ENCODE assay signal across 31 cellular contexts in the genomic region with DNA sequence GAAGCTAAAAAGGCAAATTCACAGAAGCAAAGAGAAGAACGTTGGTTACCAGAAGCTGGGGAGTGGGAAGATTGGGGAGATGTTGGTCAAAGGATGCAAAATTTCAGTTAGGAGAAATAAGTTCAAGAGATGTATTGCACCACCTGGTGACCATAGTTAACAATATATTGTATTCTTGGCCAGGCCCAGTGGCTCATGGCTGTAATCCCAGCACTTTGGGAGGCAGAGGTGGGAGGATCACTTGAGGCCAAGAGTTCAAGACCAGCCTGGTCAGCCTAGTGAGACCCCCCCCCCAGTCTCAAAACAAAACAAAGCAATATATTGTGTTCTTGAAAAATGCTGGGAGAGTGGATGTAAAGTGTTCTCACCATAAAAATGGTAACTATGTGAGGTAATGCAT.
A peak's percentile ranks its signal among the peaks of the same experiment; 100 is the strongest.
DNase-seq lines count a peak whose midpoint lies in the region; ATAC-seq and TF ChIP-seq lines count a peak whose summit lies in the region.
"Had no signal": no experiment of that assay in that cellular context is flagged by ENCODE, and none has a peak within 500 bp of the region (broad histone marks: within the 10 kb centered on the region; RNA-seq: fewer than 3 reads in every experiment).

No MANE protein-coding gene starts in this region.

- DNase-seq in ACHN = peak; percentile 1
- DNase-seq in GM23338 (ENCODE audit: low spot score) = peak; percentile 1
- DNase-seq in NAMALWA (ENCODE audit: low spot score) = peak; percentile 4
- DNase-seq in SK-MEL-5 (ENCODE audit: low read depth, low spot score) = peak; percentile 15
- DNase-seq in retina = no peak
- no peak for DNase-seq in NCI-H446 treated with DMSO at 0.1 percent for 48 hours (lab: John Stamatoyannopoulos, UW)
- DNase-seq in hypothalamus (lab: John Stamatoyannopoulos, UW) = no peak
- no peak for DNase-seq in body of pancreas
- DNase-seq: activated CD4-positive, alpha-beta T cell treated with anti-CD3 and anti-CD28 coated beads, Interleukin-2, amount 50 U/mL, for 1 hour; activated CD8-positive, alpha-beta memory T cell treated with anti-CD3 and anti-CD28 coated beads, Interleukin-2, amount 10 ng/mL, durations not matched to agents 7 days and 5 days; activated naive CD4-positive, alpha-beta T cell treated with Interleukin-2 at 50 U/mL for 16 hours; activated T-cell treated with anti-CD3 and anti-CD28 coated beads, Interleukin-2, amount 50 U/mL, for 72 hours; amniotic stem cell; Calu3; esophagus squamous epithelium; gastrocnemius medialis; left ventricle myocardium inferior; naive B cell; NCI-H1048; NCI-H187; NCI-H774; psoas muscle; stimulated activated CD8-positive, alpha-beta memory T cell treated with anti-CD3 and anti-CD28 coated beads, Interleukin-4, amount 100 ng/mL, for 48 hours had no signal

- H3K4me3 ChIP-seq in GM23338 = no peak overlapping the region
- no peak overlapping the region for H3K4me3 ChIP-seq in body of pancreas
- H3K4me3 ChIP-seq: breast epithelium, coronary artery, esophagus squamous epithelium, gastrocnemius medialis, hepatocyte, left ventricle myocardium inferior, psoas muscle, SK-N-MC, tibial nerve had no signal

- ATAC-seq in GM23338 (no peak), body of pancreas (no peak)
- ATAC-seq: activated CD8-positive, alpha-beta memory T cell treated with anti-CD3 and anti-CD28 coated beads, Interleukin-2, amount 10 ng/mL, durations not matched to agents 7 days and 5 days; activated T-cell treated with anti-CD3 and anti-CD28 coated beads, Interleukin-2, amount 50 U/mL, for 72 hours; gastrocnemius medialis; psoas muscle had no signal

- no peaks in the 10 kb centered on the region for H3K36me3 ChIP-seq in GM23338 (ENCODE audit: insufficient read depth)
- no peaks in the 10 kb centered on the region for H3K36me3 ChIP-seq in body of pancreas (replicated peaks in 1 of 2; ENCODE audit: insufficient read depth in 1 of 2, low read depth in 2 of 2)
- H3K36me3 ChIP-seq: breast epithelium, esophagus squamous epithelium, gastrocnemius medialis, left ventricle myocardium inferior, tibial nerve had no signal

- no peaks in the 10 kb centered on the region for H3K9me3 Mint-ChIP-seq in GM23338
- H3K9me3 Mint-ChIP-seq: activated T-cell treated with anti-CD3 and anti-CD28 coated beads, Interleukin-2, amount 50 U/mL, for 72 hours had no signal

- TF ChIP-seq CTCF in GM23338 (conservative IDR thresholded peaks at IDR 0.05; ENCODE audit: low read depth in 2 of 2) = no peak; a peak in 2 of 4 replicates
- no peak for TF ChIP-seq CTCF in body of pancreas (IDR thresholded peaks at IDR 0.05)

- H3K27ac Mint-ChIP-seq in GM23338 = no peak overlapping the region
- H3K27ac Mint-ChIP-seq: activated CD8-positive, alpha-beta memory T cell treated with anti-CD3 and anti-CD28 coated beads, Interleukin-2, amount 10 ng/mL, durations not matched to agents 7 days and 5 days; activated T-cell treated with anti-CD3 and anti-CD28 coated beads, Interleukin-2, amount 50 U/mL, for 72 hours had no signal

- no peaks in the 10 kb centered on the region for H3K36me3 Mint-ChIP-seq in GM23338 (ENCODE audit: low read depth)
- H3K36me3 Mint-ChIP-seq: activated CD8-positive, alpha-beta memory T cell treated with anti-CD3 and anti-CD28 coated beads, Interleukin-2, amount 10 ng/mL, durations not matched to agents 7 days and 5 days; naive B cell had no signal

- H3K79me2 ChIP-seq in GM23338 (replicated peaks; ENCODE audit: insufficient read depth) = no peaks in the 10 kb centered on the region
- H3K79me2 ChIP-seq: hepatocyte had no signal

- intact Hi-C loops in body of pancreas (cut with DNase I) = no loop called here

- no peak overlapping the region for H3K4me2 ChIP-seq in GM23338
- H3K4me2 ChIP-seq: hepatocyte had no signal

- no peaks in the 10 kb centered on the region for H3K9me3 ChIP-seq in body of pancreas
- H3K9me3 ChIP-seq: breast epithelium, esophagus squamous epithelium, gastrocnemius medialis, left ventricle myocardium inferior, psoas muscle, tibial nerve had no signal

- peaks cover 10% of the 10 kb centered on the region; the same call in 2 of the 3 replicates for H3K4me1 Mint-ChIP-seq in GM23338

- no peaks in the 10 kb centered on the region for H3K9me2 ChIP-seq in GM23338 (ENCODE audit: insufficient read depth)

- no peak overlapping the region for H3K27ac ChIP-seq in GM23338 (ENCODE audit: low read depth)
- no peak overlapping the region for H3K27ac ChIP-seq in body of pancreas
- H3K27ac ChIP-seq: breast epithelium, C4-2B, coronary artery, esophagus squamous epithelium, gastrocnemius medialis, hepatocyte, HL-60, left ventricle myocardium inferior, psoas muscle, RWPE1, SK-N-MC, tibial nerve had no signal

- in situ Hi-C loops in ACHN (cut with HindIII; ENCODE audit: low pct_ligation_motif_present, low pct_unique_long_range_greater_than_20kb, low sequenced_read_pairs) (no loop called here), SK-MEL-5 (cut with HindIII; ENCODE audit: low pct_unique_long_range_greater_than_20kb, low sequenced_read_pairs) (no loop called here)

- no peak overlapping the region for H3K4me3 Mint-ChIP-seq in GM23338
- H3K4me3 Mint-ChIP-seq: activated CD8-positive, alpha-beta memory T cell treated with anti-CD3 and anti-CD28 coated beads, Interleukin-2, amount 10 ng/mL, durations not matched to agents 7 days and 5 days; activated T-cell treated with anti-CD3 and anti-CD28 coated beads, Interleukin-2, amount 50 U/mL, for 72 hours; naive B cell had no signal

- H4K20me1 ChIP-seq in GM23338 (replicated peaks; ENCODE audit: insufficient read depth) = no peaks in the 10 kb centered on the region

- H2AFZ ChIP-seq in GM23338 = no peak overlapping the region
- H2AFZ ChIP-seq: hepatocyte had no signal

- no peaks in the 10 kb centered on the region for H3K4me1 ChIP-seq in GM23338 (ENCODE audit: insufficient read depth)
- no peaks in the 10 kb centered on the region for H3K4me1 ChIP-seq in body of pancreas
- H3K4me1 ChIP-seq: breast epithelium, esophagus squamous epithelium, gastrocnemius medialis, left ventricle myocardium inferior, psoas muscle, tibial nerve had no signal

- H3K27me3 ChIP-seq in GM23338 (ENCODE audit: insufficient read depth) (no peaks in the 10 kb centered on the region), body of pancreas (no peaks in the 10 kb centered on the region)
- H3K27me3 ChIP-seq: esophagus squamous epithelium, gastrocnemius medialis, hepatocyte, tibial nerve had no signal

- TF ChIP-seq POLR2A in body of pancreas (IDR thresholded peaks at IDR 0.05) = no peak

- 60% methylated on average over 1 of the region's 1 CpG for WGBS in body of pancreas, 2 donors

- peaks cover 5% of the 10 kb centered on the region for H3K27me3 Mint-ChIP-seq in GM23338 (ENCODE audit: insufficient read depth, low read depth, poor library complexity)
- H3K27me3 Mint-ChIP-seq: activated CD8-positive, alpha-beta memory T cell treated with anti-CD3 and anti-CD28 coated beads, Interleukin-2, amount 10 ng/mL, durations not matched to agents 7 days and 5 days; naive B cell had no signal

- H3F3A ChIP-seq in GM23338 (replicated peaks; ENCODE audit: low read depth) = no peaks in the 10 kb centered on the region

TF ChIP-seq in GM23338, 12 proteins besides CTCF, POLR2A, EP300 and RAD21 (continues in another document):
- TF ChIP-seq ZNF331 (CRISPR knock-in tag; IDR thresholded peaks at IDR 0.05; ENCODE audit: low read depth) (no peak), EZH2phosphoT487 (IDR thresholded peaks at IDR 0.05; ENCODE audit: unreplicated experiment) (no peak), EZH2 (IDR thresholded peaks at IDR 0.05; ENCODE audit: low read depth, unreplicated experiment) (no peak), CREB1 (CRISPR knock-in tag; IDR thresholded peaks at IDR 0.05; ENCODE audit: low read depth) (no peak), NANOG (IDR thresholded peaks at IDR 0.05; ENCODE audit: borderline replicate concordance) (no peak), JUNB (IDR thresholded peaks at IDR 0.05; ENCODE audit: unreplicated experiment) (no peak), ZNF114 (CRISPR knock-in tag; IDR thresholded peaks at IDR 0.05) (no peak), POLR2AphosphoS5 (IDR thresholded peaks at IDR 0.05; ENCODE audit: low read depth) (no peak)
- TF ChIP-seq, protein P1, sequence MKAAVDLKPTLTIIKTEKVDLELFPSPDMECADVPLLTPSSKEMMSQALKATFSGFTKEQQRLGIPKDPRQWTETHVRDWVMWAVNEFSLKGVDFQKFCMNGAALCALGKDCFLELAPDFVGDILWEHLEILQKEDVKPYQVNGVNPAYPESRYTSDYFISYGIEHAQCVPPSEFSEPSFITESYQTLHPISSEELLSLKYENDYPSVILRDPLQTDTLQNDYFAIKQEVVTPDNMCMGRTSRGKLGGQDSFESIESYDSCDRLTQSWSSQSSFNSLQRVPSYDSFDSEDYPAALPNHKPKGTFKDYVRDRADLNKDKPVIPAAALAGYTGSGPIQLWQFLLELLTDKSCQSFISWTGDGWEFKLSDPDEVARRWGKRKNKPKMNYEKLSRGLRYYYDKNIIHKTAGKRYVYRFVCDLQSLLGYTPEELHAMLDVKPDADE (IDR thresholded peaks at IDR 0.05) = no peak

Comparison
In these comparisons a context has a peak if more than half of its experiments do, and no peak if none do; other contexts are left out.
1. DNase-seq: peak in ACHN (single experiment), GM23338 (single experiment), NAMALWA (single experiment) and SK-MEL-5 (single experiment); none in retina (single experiment), NCI-H446 treated with DMSO at 0.1 percent for 48 hours (single experiment), hypothalamus (0 of 51) and body of pancreas (0 of 4).